ENCODE assay signal across 32 cellular contexts in the genomic region with DNA sequence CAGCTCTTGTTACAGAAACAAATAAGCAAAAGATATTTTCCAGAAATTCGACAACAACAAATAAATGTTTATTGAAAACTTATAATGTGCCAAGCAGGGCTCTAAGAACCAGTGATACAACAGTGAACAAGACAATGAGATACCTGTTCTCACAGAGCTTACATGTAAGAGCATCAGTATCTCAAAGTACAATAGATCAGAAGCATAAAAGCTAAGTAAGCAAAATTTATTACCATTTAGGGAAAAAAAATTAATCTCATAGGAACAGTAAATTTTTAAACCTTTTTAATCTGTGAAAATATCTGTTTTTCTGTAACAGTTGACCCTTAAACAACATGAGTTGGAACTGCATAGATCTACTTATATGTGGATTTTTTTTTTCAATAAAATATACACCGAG.
"Had no signal": no experiment of that assay in that cellular context is flagged by ENCODE, and none has a peak within 500 bp of the region (broad histone marks: within the 10 kb centered on the region; RNA-seq: fewer than 3 reads in every experiment).

No MANE protein-coding gene starts in this region.

- H3K4me1 Mint-ChIP-seq: endodermal cell had no signal

- H3K36me3 ChIP-seq: adrenal gland, colonic mucosa had no signal

- H3K27me3 Mint-ChIP-seq: activated CD4-positive, alpha-beta memory T cell treated with anti-CD3 and anti-CD28 coated beads for 36 hours; activated CD4-positive, alpha-beta T cell treated with anti-CD3 and anti-CD28 coated beads for 36 hours; activated CD4-positive, alpha-beta T cell treated with anti-CD3 and anti-CD28 coated beads, Interleukin-2, amount 10 ng/mL, durations not matched to agents 24 days and 14 days; activated CD8-positive, alpha-beta memory T cell treated with anti-CD3 and anti-CD28 coated beads, Interleukin-2, amount 10 ng/mL, durations not matched to agents 7 days and 5 days; activated naive CD4-positive, alpha-beta T cell treated with anti-CD3 and anti-CD28 coated beads, Interleukin-2, amount 50 U/mL, for 24 hours; activated naive CD8-positive, alpha-beta T cell treated with anti-CD3 and anti-CD28 coated beads for 36 hours; activated naive CD8-positive, alpha-beta T cell treated with anti-CD3 and anti-CD28 coated beads, Interleukin-2, amount 50 U/mL, for 24 hours had no signal

- H3K9me3 ChIP-seq: adrenal gland, body of pancreas, colonic mucosa had no signal

- H3K4me1 ChIP-seq: body of pancreas, colonic mucosa had no signal

- H3K27ac ChIP-seq: adrenal gland, body of pancreas, colonic mucosa, dorsolateral prefrontal cortex had no signal

- ATAC-seq: activated CD4-positive, alpha-beta T cell treated with anti-CD3 and anti-CD28 coated beads for 36 hours; activated CD8-positive, alpha-beta memory T cell treated with anti-CD3 and anti-CD28 coated beads, Interleukin-2, amount 10 ng/mL, durations not matched to agents 7 days and 5 days; activated CD8-positive, alpha-beta T cell treated with anti-CD3 and anti-CD28 coated beads, Interleukin-2, amount 10 ng/mL, durations not matched to agents 7 days and 5 days; activated naive CD8-positive, alpha-beta T cell treated with anti-CD3 and anti-CD28 coated beads, Interleukin-2, amount 50 U/mL, for 24 hours; body of pancreas; esophagus mucosa had no signal

- H3K27me3 ChIP-seq: adrenal gland, body of pancreas, colonic mucosa, dorsolateral prefrontal cortex had no signal

- H3K9me3 Mint-ChIP-seq: endodermal cell had no signal

- H3K4me3 Mint-ChIP-seq: activated CD4-positive, alpha-beta memory T cell treated with anti-CD3 and anti-CD28 coated beads for 36 hours; activated CD4-positive, alpha-beta T cell treated with anti-CD3 and anti-CD28 coated beads for 36 hours; activated CD4-positive, alpha-beta T cell treated with anti-CD3 and anti-CD28 coated beads, Interleukin-2, amount 10 ng/mL, durations not matched to agents 24 days and 14 days; activated CD8-positive, alpha-beta memory T cell treated with anti-CD3 and anti-CD28 coated beads, Interleukin-2, amount 10 ng/mL, durations not matched to agents 7 days and 5 days; activated CD8-positive, alpha-beta T cell treated with anti-CD3 and anti-CD28 coated beads, Interleukin-2, amount 10 ng/mL, durations not matched to agents 7 days and 5 days; activated naive CD4-positive, alpha-beta T cell treated with anti-CD3 and anti-CD28 coated beads for 36 hours; activated naive CD4-positive, alpha-beta T cell treated with anti-CD3 and anti-CD28 coated beads, Interleukin-2, amount 50 U/mL, for 24 hours; activated naive CD8-positive, alpha-beta T cell treated with anti-CD3 and anti-CD28 coated beads for 36 hours; activated naive CD8-positive, alpha-beta T cell treated with anti-CD3 and anti-CD28 coated beads, Interleukin-2, amount 50 U/mL, for 24 hours; activated T-helper 1 cell treated with anti-CD3 and anti-CD28 coated beads, Interleukin-12 subunit alpha, Interleukin-12 subunit beta, Interleukin-2, Interleukin-4 antibody, amounts not matched to agents 30 ng/mL and 10 ng/mL and 1 ng/mL, durations not matched to agents 14 hours and 24 hours and 36 hours; endodermal cell had no signal

- DNase-seq: activated CD4-positive, alpha-beta memory T cell treated with anti-CD3 and anti-CD28 coated beads for 36 hours; activated CD4-positive, alpha-beta T cell treated with anti-CD3 and anti-CD28 coated beads for 36 hours; activated CD4-positive, alpha-beta T cell treated with anti-CD3 and anti-CD28 coated beads, Interleukin-2, amount 10 ng/mL, durations not matched to agents 24 days and 14 days; activated CD4-positive, CD25-positive, alpha-beta regulatory T cell; activated CD4-positive, CD25-positive, alpha-beta regulatory T cell treated with anti-CD3 and anti-CD28 coated beads, Interleukin-2, amount 50 U/mL, for 72 hours; activated CD8-positive, alpha-beta memory T cell treated with anti-CD3 and anti-CD28 coated beads, Interleukin-2, amount 10 ng/mL, durations not matched to agents 7 days and 5 days; activated CD8-positive, alpha-beta memory T cell treated with anti-CD3 and anti-CD28 coated beads, Interleukin-2, amount 50 U/mL, for 4 hours; activated CD8-positive, alpha-beta T cell treated with anti-CD3 and anti-CD28 coated beads, Interleukin-2, amount 10 ng/mL, durations not matched to agents 7 days and 5 days; activated effector memory CD4-positive, alpha-beta T cell treated with anti-CD3 and anti-CD28 coated beads, Interleukin-2, amount 50 U/mL, for 16 hours; activated naive CD4-positive, alpha-beta T cell treated with anti-CD3 and anti-CD28 coated beads for 36 hours; activated naive CD8-positive, alpha-beta T cell treated with anti-CD3 and anti-CD28 coated beads for 36 hours; activated naive CD8-positive, alpha-beta T cell treated with anti-CD3 and anti-CD28 coated beads, Interleukin-2, amount 50 U/mL, for 24 hours; activated T-cell treated with anti-CD3 and anti-CD28 coated beads, Interleukin-2, amount 50 U/mL, for 1 hour; activated T-cell treated with anti-CD3 and anti-CD28 coated beads, Interleukin-2, amount 50 U/mL, for 48 hours; adrenal gland; amygdala; aorta; body of pancreas; caudate nucleus; cerebellar nuclear complex; colonic mucosa; dorsolateral prefrontal cortex; effector memory CD4-positive, alpha-beta T cell; endodermal cell; foreskin fibroblast; head of caudate nucleus; T-helper 2 cell had no signal

- FAIRE-seq: frontal cortex had no signal

- H3K27ac Mint-ChIP-seq: activated CD4-positive, alpha-beta memory T cell treated with anti-CD3 and anti-CD28 coated beads for 36 hours; activated CD4-positive, alpha-beta T cell treated with anti-CD3 and anti-CD28 coated beads for 36 hours; activated CD4-positive, alpha-beta T cell treated with anti-CD3 and anti-CD28 coated beads, Interleukin-2, amount 10 ng/mL, durations not matched to agents 24 days and 14 days; activated CD8-positive, alpha-beta memory T cell treated with anti-CD3 and anti-CD28 coated beads, Interleukin-2, amount 10 ng/mL, durations not matched to agents 7 days and 5 days; activated CD8-positive, alpha-beta T cell treated with anti-CD3 and anti-CD28 coated beads, Interleukin-2, amount 10 ng/mL, durations not matched to agents 7 days and 5 days; activated naive CD4-positive, alpha-beta T cell treated with anti-CD3 and anti-CD28 coated beads for 36 hours; activated naive CD4-positive, alpha-beta T cell treated with anti-CD3 and anti-CD28 coated beads, Interleukin-2, amount 50 U/mL, for 24 hours; activated naive CD8-positive, alpha-beta T cell treated with anti-CD3 and anti-CD28 coated beads for 36 hours; activated naive CD8-positive, alpha-beta T cell treated with anti-CD3 and anti-CD28 coated beads, Interleukin-2, amount 50 U/mL, for 24 hours; activated T-helper 1 cell treated with anti-CD3 and anti-CD28 coated beads, Interleukin-12 subunit alpha, Interleukin-12 subunit beta, Interleukin-2, Interleukin-4 antibody, amounts not matched to agents 30 ng/mL and 10 ng/mL and 1 ng/mL, durations not matched to agents 14 hours and 24 hours and 36 hours; activated T-helper 2 cell treated with anti-CD3 and anti-CD28 coated beads, Interferon-gamma antibody, Interleukin-2, Interleukin-4, amounts not matched to agents 10 μg/mL and 5 μg/mL and 100 μg/mL, durations not matched to agents 14 hours and 24 hours and 36 hours; endodermal cell had no signal

- H3K4me3 ChIP-seq: adrenal gland, body of pancreas, colonic mucosa, dorsolateral prefrontal cortex had no signal
